Comparison of ENCODE assay signal across 27 cellular contexts in genomic region chr2:108927405-108927804, GRCh38.
"Had no signal": no experiment of that assay in that cellular context is flagged by ENCODE, and none has a peak within 500 bp of the region (broad histone marks: within the 10 kb centered on the region; RNA-seq: fewer than 3 reads in every experiment).

No MANE protein-coding gene starts in this region.

- H3K27ac Mint-ChIP-seq: activated CD8-positive, alpha-beta T cell treated with anti-CD3 and anti-CD28 coated beads for 36 hours; activated naive CD8-positive, alpha-beta T cell; activated T-helper 17 cell treated with anti-CD3 and anti-CD28 coated beads, Interleukin-2, amount 50 U/mL, for 72 hours; WTC11 had no signal

- FAIRE-seq: astrocyte, bronchial epithelial cell, colon had no signal

- H3K27me3 ChIP-seq: esophagus muscularis mucosa, gastrocnemius medialis had no signal

- H3K27me3 Mint-ChIP-seq: activated CD8-positive, alpha-beta T cell treated with anti-CD3 and anti-CD28 coated beads for 36 hours; activated naive CD8-positive, alpha-beta T cell had no signal

- H3K4me1 ChIP-seq: gastrocnemius medialis had no signal

- DNase-seq: activated CD4-positive, alpha-beta T cell treated with anti-CD3 and anti-CD28 coated beads for 48 hours; activated CD4-positive, alpha-beta T cell treated with anti-CD3 and anti-CD28 coated beads, Interleukin-2, amount 50 U/mL, for 48 hours; activated CD8-positive, alpha-beta memory T cell treated with anti-CD3 and anti-CD28 coated beads for 24 hours; activated CD8-positive, alpha-beta T cell treated with anti-CD3 and anti-CD28 coated beads for 36 hours; activated gamma-delta T cell; activated naive CD4-positive, alpha-beta T cell treated with anti-CD3 and anti-CD28 coated beads, Interleukin-2, amount 50 U/mL, for 16 hours; activated naive CD4-positive, alpha-beta T cell treated with Interleukin-2 at 50 U/mL for 16 hours; activated T-cell treated with anti-CD3 and anti-CD28 coated beads, Interleukin-2, amount 50 U/mL, for 4 hours; amniotic stem cell; anterior cingulate cortex; brain microvascular endothelial cell; cortex of kidney; dermis blood vessel endothelial cell; effector CD4-positive, alpha-beta T cell; effector memory CD8-positive, alpha-beta T cell; foreskin keratinocyte; gastrocnemius medialis; glutamatergic neuron; heart left ventricle; T-helper 2 cell had no signal

- H3K4me3 ChIP-seq: esophagus muscularis mucosa, gastrocnemius medialis, heart left ventricle had no signal

- H3K27ac ChIP-seq: brain microvascular endothelial cell, esophagus muscularis mucosa, foreskin keratinocyte, gastrocnemius medialis, heart left ventricle had no signal

- H3K9me3 Mint-ChIP-seq: activated CD8-positive, alpha-beta T cell treated with anti-CD3 and anti-CD28 coated beads for 36 hours; activated T-cell treated with anti-CD3 and anti-CD28 coated beads, Interleukin-2, amount 50 U/mL, for 4 hours; activated T-helper 17 cell treated with anti-CD3 and anti-CD28 coated beads, Interleukin-2, amount 50 U/mL, for 72 hours; effector memory CD8-positive, alpha-beta T cell; WTC11 had no signal

- H3K36me3 Mint-ChIP-seq: WTC11 had no signal

- H3K36me3 ChIP-seq: brain microvascular endothelial cell, esophagus muscularis mucosa, gastrocnemius medialis, heart left ventricle had no signal

- H3K9me3 ChIP-seq: esophagus muscularis mucosa, gastrocnemius medialis, heart left ventricle had no signal

- H3K4me3 Mint-ChIP-seq: activated CD8-positive, alpha-beta T cell treated with anti-CD3 and anti-CD28 coated beads for 36 hours; activated naive CD8-positive, alpha-beta T cell; activated T-cell treated with anti-CD3 and anti-CD28 coated beads, Interleukin-2, amount 50 U/mL, for 4 hours; activated T-helper 17 cell treated with anti-CD3 and anti-CD28 coated beads, Interleukin-2, amount 50 U/mL, for 72 hours; effector memory CD8-positive, alpha-beta T cell; WTC11 had no signal
